ENCODE assay signal across 22 cellular contexts in genomic region chr22:21636629-21637218, GRCh38. TPM values are rescaled to one million over a fixed set of nuclear protein-coding genes. Genes with fewer than 3 reads are reported as not detected.
"Had no signal": no experiment of that assay in that cellular context is flagged by ENCODE, and none has a peak within 500 bp of the region (broad histone marks: within the 10 kb centered on the region; RNA-seq: fewer than 3 reads in every experiment).

No MANE protein-coding gene starts in this region.

- H3K27ac ChIP-seq: heart left ventricle, neutrophil, sigmoid colon, skin epidermis, testis, transverse colon had no signal

- H3K36me3 ChIP-seq: heart left ventricle, neutrophil, sigmoid colon, transverse colon had no signal

- H3K27me3 ChIP-seq: heart left ventricle, neutrophil, sigmoid colon, testis, transverse colon had no signal

- H3K36me3 Mint-ChIP-seq: naive B cell; stimulated activated naive B cell treated with anti-CD40 and anti-IgM and Interleukin-4, amounts not matched to agents 10 μg/mL and 1 μg/mL and 100 μg/mL, for 72 hours had no signal

- ATAC-seq: esophagus mucosa; heart left ventricle; stimulated activated naive B cell treated with anti-CD40 and anti-IgM and Interleukin-4, amounts not matched to agents 10 μg/mL and 1 μg/mL and 100 μg/mL, for 72 hours; stimulated activated naive CD8-positive, alpha-beta T cell treated with anti-CD3 and anti-CD28 coated beads, Interleukin-15, amount 100 ng/mL, for 72 hours had no signal

- H3K9me3 ChIP-seq: heart left ventricle, neutrophil, sigmoid colon, testis, transverse colon had no signal

- H3K27ac Mint-ChIP-seq: endodermal cell; nephron; stimulated activated naive B cell treated with anti-CD40 and anti-IgM and Interleukin-4, amounts not matched to agents 10 μg/mL and 1 μg/mL and 100 μg/mL, for 72 hours; stimulated activated naive CD8-positive, alpha-beta T cell treated with anti-CD3 and anti-CD28 coated beads, Interleukin-15, amount 100 ng/mL, for 72 hours had no signal

- H3K4me3 ChIP-seq: heart left ventricle, sigmoid colon, skin epidermis, testis, transverse colon had no signal

- DNase-seq: cerebellar nuclear complex; dermis blood vessel endothelial cell; effector CD4-positive, alpha-beta T cell; endodermal cell; heart left ventricle; hippocampal formation; kidney glomerular epithelial cell; mesendoderm; naive B cell; sigmoid colon; stimulated activated CD4-positive, alpha-beta T cell treated with anti-CD3 and anti-CD28 coated beads, Interleukin-2, amount 100 ng/mL, for 24 hours; stimulated activated CD4-positive, alpha-beta T cell treated with anti-CD3 and anti-CD28 coated beads, Interleukin-4, amount 100 ng/mL, for 4 hours; stimulated activated naive B cell treated with anti-CD40 and anti-IgM and Interleukin-4, amounts not matched to agents 10 μg/mL and 1 μg/mL and 100 μg/mL, for 72 hours; stimulated activated naive CD8-positive, alpha-beta T cell treated with anti-CD3 and anti-CD28 coated beads, Interleukin-15, amount 100 ng/mL, for 72 hours; testis; transverse colon had no signal

- H3K27me3 Mint-ChIP-seq: naive B cell; stimulated activated naive B cell treated with anti-CD40 and anti-IgM and Interleukin-4, amounts not matched to agents 10 μg/mL and 1 μg/mL and 100 μg/mL, for 72 hours had no signal

- H3K4me1 ChIP-seq: testis had no signal

- H3K9me3 Mint-ChIP-seq: endodermal cell; naive B cell; nephron; stimulated activated naive CD8-positive, alpha-beta T cell treated with anti-CD3 and anti-CD28 coated beads, Interleukin-15, amount 100 ng/mL, for 72 hours had no signal

- H3K4me3 Mint-ChIP-seq: endodermal cell; naive B cell; nephron; stimulated activated naive B cell treated with anti-CD40 and anti-IgM and Interleukin-4, amounts not matched to agents 10 μg/mL and 1 μg/mL and 100 μg/mL, for 72 hours; stimulated activated naive CD8-positive, alpha-beta T cell treated with anti-CD3 and anti-CD28 coated beads, Interleukin-15, amount 100 ng/mL, for 72 hours had no signal

RNA-seq across cellular contexts. Expression of gene CCDC116, which starts 4.2 kb away (rescaled TPM):
- total RNA-seq: esophagus mucosa, frontal cortex, lung microvascular endothelial cell had no signal
